Comparison of ENCODE assay signal across 1 cellular context in the genomic region with DNA sequence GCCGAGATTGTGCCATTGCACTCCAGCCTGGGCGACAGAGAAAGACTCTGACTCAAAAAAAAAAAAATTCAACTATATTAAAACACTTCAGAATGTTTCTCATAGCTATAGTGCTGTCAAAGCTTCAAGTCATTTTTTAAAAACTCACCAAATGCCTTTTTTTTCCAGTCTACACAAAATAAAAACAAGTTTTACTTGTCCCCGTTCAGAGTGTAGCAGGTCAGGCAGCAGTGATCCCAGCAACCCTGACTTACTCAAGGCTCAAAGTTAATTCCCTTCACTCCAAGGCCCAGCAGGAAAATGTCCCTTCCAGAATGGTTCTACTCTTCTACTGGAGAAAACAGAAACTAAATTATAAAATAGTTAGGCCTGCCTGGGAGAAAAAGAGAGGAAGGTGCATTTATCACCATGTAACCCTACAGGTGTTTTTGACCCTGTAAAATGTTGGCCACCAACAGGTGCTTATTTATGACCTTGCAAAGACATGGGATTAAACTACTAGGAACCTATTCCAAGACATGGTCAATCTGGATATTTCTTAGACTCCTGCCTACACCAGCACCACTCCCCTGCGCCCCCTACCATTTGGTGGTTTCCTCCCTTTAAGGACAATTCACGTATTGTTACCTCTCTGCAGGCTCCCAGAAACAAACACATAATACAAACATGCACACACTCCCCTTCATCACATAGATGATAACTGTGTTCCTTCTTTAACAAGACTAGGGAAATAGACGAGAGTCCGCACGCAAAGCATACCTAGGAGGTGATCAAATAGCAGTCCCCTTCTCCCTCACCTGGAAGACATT.
TF ChIP-seq lines count a peak whose summit lies in the region.

No MANE protein-coding gene starts in this region.

TF ChIP-seq in WTC11, 78 proteins besides CTCF, POLR2A, EP300 and RAD21 (continued from another document):
- TF ChIP-seq, protein P1, sequence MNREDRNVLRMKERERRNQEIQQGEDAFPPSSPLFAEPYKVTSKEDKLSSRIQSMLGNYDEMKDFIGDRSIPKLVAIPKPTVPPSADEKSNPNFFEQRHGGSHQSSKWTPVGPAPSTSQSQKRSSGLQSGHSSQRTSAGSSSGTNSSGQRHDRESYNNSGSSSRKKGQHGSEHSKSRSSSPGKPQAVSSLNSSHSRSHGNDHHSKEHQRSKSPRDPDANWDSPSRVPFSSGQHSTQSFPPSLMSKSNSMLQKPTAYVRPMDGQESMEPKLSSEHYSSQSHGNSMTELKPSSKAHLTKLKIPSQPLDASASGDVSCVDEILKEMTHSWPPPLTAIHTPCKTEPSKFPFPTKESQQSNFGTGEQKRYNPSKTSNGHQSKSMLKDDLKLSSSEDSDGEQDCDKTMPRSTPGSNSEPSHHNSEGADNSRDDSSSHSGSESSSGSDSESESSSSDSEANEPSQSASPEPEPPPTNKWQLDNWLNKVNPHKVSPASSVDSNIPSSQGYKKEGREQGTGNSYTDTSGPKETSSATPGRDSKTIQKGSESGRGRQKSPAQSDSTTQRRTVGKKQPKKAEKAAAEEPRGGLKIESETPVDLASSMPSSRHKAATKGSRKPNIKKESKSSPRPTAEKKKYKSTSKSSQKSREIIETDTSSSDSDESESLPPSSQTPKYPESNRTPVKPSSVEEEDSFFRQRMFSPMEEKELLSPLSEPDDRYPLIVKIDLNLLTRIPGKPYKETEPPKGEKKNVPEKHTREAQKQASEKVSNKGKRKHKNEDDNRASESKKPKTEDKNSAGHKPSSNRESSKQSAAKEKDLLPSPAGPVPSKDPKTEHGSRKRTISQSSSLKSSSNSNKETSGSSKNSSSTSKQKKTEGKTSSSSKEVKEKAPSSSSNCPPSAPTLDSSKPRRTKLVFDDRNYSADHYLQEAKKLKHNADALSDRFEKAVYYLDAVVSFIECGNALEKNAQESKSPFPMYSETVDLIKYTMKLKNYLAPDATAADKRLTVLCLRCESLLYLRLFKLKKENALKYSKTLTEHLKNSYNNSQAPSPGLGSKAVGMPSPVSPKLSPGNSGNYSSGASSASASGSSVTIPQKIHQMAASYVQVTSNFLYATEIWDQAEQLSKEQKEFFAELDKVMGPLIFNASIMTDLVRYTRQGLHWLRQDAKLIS (CRISPR knock-in tag; IDR thresholded peaks at IDR 0.05; ENCODE audit: borderline replicate concordance) = no peak
- TF ChIP-seq TCF7 (CRISPR knock-in tag; IDR thresholded peaks at IDR 0.05; ENCODE audit: low read depth) = no peak
- no peak for TF ChIP-seq HMGXB4 (CRISPR knock-in tag; IDR thresholded peaks at IDR 0.05)
- no peak for TF ChIP-seq ZMAT4 (CRISPR knock-in tag; IDR thresholded peaks at IDR 0.05)
- TF ChIP-seq MLX (CRISPR knock-in tag; IDR thresholded peaks at IDR 0.05) = no peak
- no peak for TF ChIP-seq ATF3 (CRISPR knock-in tag; conservative IDR thresholded peaks at IDR 0.05)
- TF ChIP-seq, protein P2, sequence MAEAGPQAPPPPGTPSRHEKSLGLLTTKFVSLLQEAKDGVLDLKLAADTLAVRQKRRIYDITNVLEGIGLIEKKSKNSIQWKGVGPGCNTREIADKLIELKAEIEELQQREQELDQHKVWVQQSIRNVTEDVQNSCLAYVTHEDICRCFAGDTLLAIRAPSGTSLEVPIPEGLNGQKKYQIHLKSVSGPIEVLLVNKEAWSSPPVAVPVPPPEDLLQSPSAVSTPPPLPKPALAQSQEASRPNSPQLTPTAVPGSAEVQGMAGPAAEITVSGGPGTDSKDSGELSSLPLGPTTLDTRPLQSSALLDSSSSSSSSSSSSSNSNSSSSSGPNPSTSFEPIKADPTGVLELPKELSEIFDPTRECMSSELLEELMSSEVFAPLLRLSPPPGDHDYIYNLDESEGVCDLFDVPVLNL (CRISPR knock-in tag; IDR thresholded peaks at IDR 0.05; ENCODE audit: borderline replicate concordance, low read depth) = no peak
- no peak for TF ChIP-seq ZNF423 (CRISPR knock-in tag; IDR thresholded peaks at IDR 0.05)
- TF ChIP-seq, protein P3, sequence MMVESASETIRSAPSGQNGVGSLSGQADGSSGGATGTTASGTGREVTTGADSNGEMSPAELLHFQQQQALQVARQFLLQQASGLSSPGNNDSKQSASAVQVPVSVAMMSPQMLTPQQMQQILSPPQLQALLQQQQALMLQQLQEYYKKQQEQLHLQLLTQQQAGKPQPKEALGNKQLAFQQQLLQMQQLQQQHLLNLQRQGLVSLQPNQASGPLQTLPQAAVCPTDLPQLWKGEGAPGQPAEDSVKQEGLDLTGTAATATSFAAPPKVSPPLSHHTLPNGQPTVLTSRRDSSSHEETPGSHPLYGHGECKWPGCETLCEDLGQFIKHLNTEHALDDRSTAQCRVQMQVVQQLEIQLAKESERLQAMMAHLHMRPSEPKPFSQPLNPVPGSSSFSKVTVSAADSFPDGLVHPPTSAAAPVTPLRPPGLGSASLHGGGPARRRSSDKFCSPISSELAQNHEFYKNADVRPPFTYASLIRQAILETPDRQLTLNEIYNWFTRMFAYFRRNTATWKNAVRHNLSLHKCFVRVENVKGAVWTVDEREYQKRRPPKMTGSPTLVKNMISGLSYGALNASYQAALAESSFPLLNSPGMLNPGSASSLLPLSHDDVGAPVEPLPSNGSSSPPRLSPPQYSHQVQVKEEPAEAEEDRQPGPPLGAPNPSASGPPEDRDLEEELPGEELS (CRISPR knock-in tag; IDR thresholded peaks at IDR 0.05) = no peak
- TF ChIP-seq ZNF121 (CRISPR knock-in tag; IDR thresholded peaks at IDR 0.05) = no peak
- TF ChIP-seq IRF2 (CRISPR knock-in tag; IDR thresholded peaks at IDR 0.05; ENCODE audit: borderline replicate concordance, low read depth) = no peak
- no peak for TF ChIP-seq USF1 (CRISPR knock-in tag; IDR thresholded peaks at IDR 0.05)
- TF ChIP-seq, protein P4, sequence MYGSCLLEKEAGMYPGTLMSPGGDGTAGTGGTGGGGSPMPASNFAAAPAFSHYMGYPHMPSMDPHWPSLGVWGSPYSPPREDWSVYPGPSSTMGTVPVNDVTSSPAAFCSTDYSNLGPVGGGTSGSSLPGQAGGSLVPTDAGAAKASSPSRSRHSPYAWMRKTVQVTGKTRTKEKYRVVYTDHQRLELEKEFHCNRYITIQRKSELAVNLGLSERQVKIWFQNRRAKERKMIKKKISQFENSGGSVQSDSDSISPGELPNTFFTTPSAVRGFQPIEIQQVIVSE (CRISPR knock-in tag; IDR thresholded peaks at IDR 0.05; ENCODE audit: borderline replicate concordance) = no peak
- no peak for TF ChIP-seq ZNF281 (CRISPR knock-in tag; IDR thresholded peaks at IDR 0.05)
- TF ChIP-seq GRHL2 (CRISPR knock-in tag; IDR thresholded peaks at IDR 0.05; ENCODE audit: insufficient replicate concordance, severe bottlenecking) = no peak
- no peak for TF ChIP-seq ATF1 (CRISPR knock-in tag; IDR thresholded peaks at IDR 0.05)
TF ChIP-seq in WTC11: peak in this region for 0.
